Comparison of ENCODE assay signal across 8 cellular contexts in the genomic region with DNA sequence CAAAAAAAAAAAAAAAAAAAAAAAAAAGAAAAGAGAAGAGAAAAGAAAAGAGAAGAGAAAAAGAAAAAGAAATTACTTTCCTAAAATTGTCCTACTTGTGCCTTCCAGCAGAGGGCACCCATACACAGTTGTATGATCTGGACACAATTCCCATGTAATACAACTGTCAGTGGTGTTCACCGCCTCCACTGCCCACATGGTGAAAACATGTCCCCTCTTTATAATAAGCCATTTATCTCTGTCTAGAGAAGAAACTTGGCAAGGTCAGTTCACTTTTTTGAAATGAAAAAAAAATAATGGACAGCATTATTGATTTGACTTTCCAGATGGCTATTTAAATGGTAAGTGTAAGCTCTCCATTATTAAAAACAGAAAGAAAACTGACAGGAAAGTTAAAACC.
DNase-seq lines count a peak whose midpoint lies in the region; ATAC-seq, FAIRE-seq and TF ChIP-seq lines count a peak whose summit lies in the region.

No MANE protein-coding gene starts in this region.

- no peak for FAIRE-seq in small intestine (lab: Jason Lieb, UNC)

- 12 to 16% methylated on average over 1 of the region's 1 CpG for WGBS in heart right ventricle, 2 donors
- WGBS in small intestine, 3 donors, result 12 to 15% (median 13%) methylated on average over 1 of the region's 1 CpG

- H3K27me3 ChIP-seq in heart right ventricle, result no peaks in the 10 kb centered on the region
- no peaks in the 10 kb centered on the region for H3K27me3 ChIP-seq in small intestine (ENCODE audit: control insufficient read depth in 2 of 2, insufficient read depth in 2 of 2, low read length in 2 of 2)

- TF ChIP-seq CTCF in AG10803 (conservative IDR thresholded peaks at IDR 0.05; ENCODE audit: low read length) (peak; percentile 81), GM12874 (IDR thresholded peaks at IDR 0.05; ENCODE audit: insufficient read depth, low read depth, low read length) (peak; percentile 57), heart right ventricle (IDR thresholded peaks at IDR 0.05) (peak; percentile 22 to 74 (median 65))

- H3K27ac ChIP-seq in heart right ventricle (no peak overlapping the region), small intestine (ENCODE audit: low read depth in 1 of 2, low read length in 1 of 2) (no peak overlapping the region)

- no peak overlapping the region for H3K4me3 ChIP-seq in AG10803 (ENCODE audit: low read length)
- H3K4me3 ChIP-seq in heart right ventricle, result no peak overlapping the region
- no peak overlapping the region for H3K4me3 ChIP-seq in small intestine (ENCODE audit: low read depth in 1 of 2, low read length in 2 of 2)

- intact Hi-C loops in heart right ventricle (cut with DNase I), result loop anchor here in 1 of 10 donors (10.0 kb wide), 1 partner anchor 343 kb away; no protein-coding TSS in a partner anchor

- H3K4me1 ChIP-seq in heart right ventricle, result no peaks in the 10 kb centered on the region
- H3K4me1 ChIP-seq in small intestine (ENCODE audit: control insufficient read depth in 2 of 2, insufficient read depth in 1 of 2, low read depth in 1 of 2, low read length in 1 of 2), result no peaks in the 10 kb centered on the region

- peak; percentile 58 for DNase-seq in AG10803 (ENCODE audit: low read depth)
- peak; percentile 46 for DNase-seq in NAMALWA (ENCODE audit: low spot score)
- peak; percentile 0 to 4 for DNase-seq in activated CD4-positive, alpha-beta T cell treated with anti-CD3 and anti-CD28 coated beads, Interleukin-2, amount 50 U/mL, for 48 hours
- peak in 1 of 2 donors; percentile 12 for DNase-seq in heart right ventricle
- peak; percentile 44 for DNase-seq in small intestine
- DNase-seq in activated CD4-positive, CD25-positive, alpha-beta regulatory T cell treated with anti-CD3 and anti-CD28 coated beads, Interleukin-2, amount 50 U/mL, for 72 hours, result no peak

- ATAC-seq in HG02610 (IDR thresholded peaks at IDR 0.05; ENCODE audit: unreplicated experiment) (peak; percentile 81), heart right ventricle (no peak)

- H3K36me3 ChIP-seq in heart right ventricle (no peaks in the 10 kb centered on the region), small intestine (ENCODE audit: control insufficient read depth in 2 of 2, insufficient read depth in 2 of 2, low read length in 2 of 2) (no peaks in the 10 kb centered on the region)

- H3K9me3 ChIP-seq in heart right ventricle, result no peaks in the 10 kb centered on the region
- H3K9me3 ChIP-seq in small intestine (ENCODE audit: control insufficient read depth, low read depth), result no peaks in the 10 kb centered on the region
